27 cellular contexts compared by ENCODE assay signal in genomic region chr1:34070201-34070836, GRCh38.
"Had no signal": no experiment of that assay in that cellular context is flagged by ENCODE, and none has a peak within 500 bp of the region (broad histone marks: within the 10 kb centered on the region; RNA-seq: fewer than 3 reads in every experiment).

No MANE protein-coding gene starts in this region.

- H3K9me3 Mint-ChIP-seq: activated CD4-positive, alpha-beta memory T cell treated with anti-CD3 and anti-CD28 coated beads, Interleukin-2, amount 10 ng/mL, durations not matched to agents 7 days and 5 days; activated CD4-positive, alpha-beta T cell treated with anti-CD3 and anti-CD28 coated beads, Interleukin-2, amount 10 ng/mL, durations not matched to agents 7 days and 5 days; activated naive CD4-positive, alpha-beta T cell treated with anti-CD3 and anti-CD28 coated beads, Interleukin-2, amount 10 ng/mL, durations not matched to agents 7 days and 5 days; activated naive CD8-positive, alpha-beta T cell treated with anti-CD3 and anti-CD28 coated beads, Interleukin-2, amount 10 ng/mL, durations not matched to agents 7 days and 5 days; activated T-cell treated with anti-CD3 and anti-CD28 coated beads, Interleukin-2, amount 50 U/mL, for 24 hours; effector memory CD8-positive, alpha-beta T cell; natural killer cell treated with Interleukin-12 subunit alpha and Interleukin-12 subunit beta and Interleukin-15 and Interleukin-18, amount 100 ng/mL, for 72 hours; stimulated activated effector memory CD8-positive, alpha-beta T cell treated with anti-CD3 and anti-CD28 coated beads, Interleukin-12 subunit alpha, Interleukin-12 subunit beta, amount 100 ng/mL, for 72 hours; stimulated activated naive CD8-positive, alpha-beta T cell treated with anti-CD3 and anti-CD28 coated beads, Interleukin-15, Interleukin-2, amounts not matched to agents 100 ng/mL and 50 ng/mL, for 24 hours had no signal

- H3K27me3 ChIP-seq: brain microvascular endothelial cell, gastrocnemius medialis, hepatocyte, neutrophil, right lobe of liver had no signal

- H3K9me3 ChIP-seq: gastrocnemius medialis, mucosa of descending colon, neutrophil, right lobe of liver, tibial artery had no signal

- DNase-seq: activated CD4-positive, alpha-beta memory T cell treated with anti-CD3 and anti-CD28 coated beads, Interleukin-2, amount 10 ng/mL, durations not matched to agents 7 days and 5 days; activated CD4-positive, alpha-beta T cell treated with anti-CD3 and anti-CD28 coated beads for 1 hour; activated CD4-positive, alpha-beta T cell treated with anti-CD3 and anti-CD28 coated beads, Interleukin-2, amount 10 ng/mL, durations not matched to agents 7 days and 5 days; activated CD8-positive, alpha-beta memory T cell treated with anti-CD3 and anti-CD28 coated beads, Interleukin-2, amount 50 U/mL, for 48 hours; activated gamma-delta T cell; activated naive CD4-positive, alpha-beta T cell treated with anti-CD3 and anti-CD28 coated beads, Interleukin-2, amount 10 ng/mL, durations not matched to agents 7 days and 5 days; activated naive CD8-positive, alpha-beta T cell treated with anti-CD3 and anti-CD28 coated beads, Interleukin-2, amount 10 ng/mL, durations not matched to agents 7 days and 5 days; activated T-cell treated with anti-CD3 and anti-CD28 coated beads, Interleukin-2, amount 50 U/mL, for 24 hours; brain microvascular endothelial cell; cortex of kidney; effector memory CD8-positive, alpha-beta T cell; erythroblast; gastrocnemius medialis; kidney; left colon; mammary epithelial cell; mucosa of descending colon; right lobe of liver; stimulated activated CD4-positive, alpha-beta T cell treated with anti-CD3 and anti-CD28 coated beads, Interleukin-2, amount 100 ng/mL, for 48 hours; T-helper 2 cell; tibial artery had no signal

- H3K27ac Mint-ChIP-seq: activated CD4-positive, alpha-beta memory T cell treated with anti-CD3 and anti-CD28 coated beads, Interleukin-2, amount 10 ng/mL, durations not matched to agents 7 days and 5 days; activated CD4-positive, alpha-beta T cell treated with anti-CD3 and anti-CD28 coated beads, Interleukin-2, amount 10 ng/mL, durations not matched to agents 7 days and 5 days; activated naive CD4-positive, alpha-beta T cell treated with anti-CD3 and anti-CD28 coated beads, Interleukin-2, amount 10 ng/mL, durations not matched to agents 7 days and 5 days; activated naive CD8-positive, alpha-beta T cell treated with anti-CD3 and anti-CD28 coated beads, Interleukin-2, amount 10 ng/mL, durations not matched to agents 7 days and 5 days; activated T-cell treated with anti-CD3 and anti-CD28 coated beads, Interleukin-2, amount 50 U/mL, for 24 hours; effector memory CD8-positive, alpha-beta T cell; natural killer cell treated with Interleukin-12 subunit alpha and Interleukin-12 subunit beta and Interleukin-15 and Interleukin-18, amount 100 ng/mL, for 72 hours; progenitor cell of endocrine pancreas; stimulated activated effector memory CD8-positive, alpha-beta T cell treated with anti-CD3 and anti-CD28 coated beads, Interleukin-12 subunit alpha, Interleukin-12 subunit beta, amount 100 ng/mL, for 72 hours; stimulated activated naive CD8-positive, alpha-beta T cell treated with anti-CD3 and anti-CD28 coated beads, Interleukin-15, Interleukin-2, amounts not matched to agents 100 ng/mL and 50 ng/mL, for 24 hours had no signal

- H3K79me2 ChIP-seq: hepatocyte had no signal

- H3K4me3 ChIP-seq: gastrocnemius medialis, hepatocyte, mucosa of descending colon, right lobe of liver, tibial artery had no signal

- H3K36me3 Mint-ChIP-seq: activated naive CD4-positive, alpha-beta T cell treated with anti-CD3 and anti-CD28 coated beads, Interleukin-2, amount 10 ng/mL, durations not matched to agents 7 days and 5 days; activated naive CD8-positive, alpha-beta T cell treated with anti-CD3 and anti-CD28 coated beads, Interleukin-2, amount 10 ng/mL, durations not matched to agents 7 days and 5 days; natural killer cell treated with Interleukin-12 subunit alpha and Interleukin-12 subunit beta and Interleukin-15 and Interleukin-18, amount 100 ng/mL, for 72 hours; stimulated activated effector memory CD8-positive, alpha-beta T cell treated with anti-CD3 and anti-CD28 coated beads, Interleukin-12 subunit alpha, Interleukin-12 subunit beta, amount 100 ng/mL, for 72 hours had no signal

- H3K4me1 Mint-ChIP-seq: activated CD4-positive, alpha-beta memory T cell treated with anti-CD3 and anti-CD28 coated beads, Interleukin-2, amount 10 ng/mL, durations not matched to agents 7 days and 5 days; activated CD4-positive, alpha-beta T cell treated with anti-CD3 and anti-CD28 coated beads, Interleukin-2, amount 10 ng/mL, durations not matched to agents 7 days and 5 days; activated naive CD4-positive, alpha-beta T cell treated with anti-CD3 and anti-CD28 coated beads, Interleukin-2, amount 10 ng/mL, durations not matched to agents 7 days and 5 days; activated naive CD8-positive, alpha-beta T cell treated with anti-CD3 and anti-CD28 coated beads, Interleukin-2, amount 10 ng/mL, durations not matched to agents 7 days and 5 days; stimulated activated effector memory CD8-positive, alpha-beta T cell treated with anti-CD3 and anti-CD28 coated beads, Interleukin-12 subunit alpha, Interleukin-12 subunit beta, amount 100 ng/mL, for 72 hours had no signal

- H3K4me2 ChIP-seq: hepatocyte had no signal

- H3K36me3 ChIP-seq: brain microvascular endothelial cell, gastrocnemius medialis, neutrophil, right lobe of liver, tibial artery had no signal

- H3K4me3 Mint-ChIP-seq: activated CD4-positive, alpha-beta memory T cell treated with anti-CD3 and anti-CD28 coated beads, Interleukin-2, amount 10 ng/mL, durations not matched to agents 7 days and 5 days; activated CD4-positive, alpha-beta T cell treated with anti-CD3 and anti-CD28 coated beads, Interleukin-2, amount 10 ng/mL, durations not matched to agents 7 days and 5 days; activated naive CD4-positive, alpha-beta T cell treated with anti-CD3 and anti-CD28 coated beads, Interleukin-2, amount 10 ng/mL, durations not matched to agents 7 days and 5 days; activated naive CD8-positive, alpha-beta T cell treated with anti-CD3 and anti-CD28 coated beads, Interleukin-2, amount 10 ng/mL, durations not matched to agents 7 days and 5 days; activated T-cell treated with anti-CD3 and anti-CD28 coated beads, Interleukin-2, amount 50 U/mL, for 24 hours; effector memory CD8-positive, alpha-beta T cell; natural killer cell treated with Interleukin-12 subunit alpha and Interleukin-12 subunit beta and Interleukin-15 and Interleukin-18, amount 100 ng/mL, for 72 hours; stimulated activated effector memory CD8-positive, alpha-beta T cell treated with anti-CD3 and anti-CD28 coated beads, Interleukin-12 subunit alpha, Interleukin-12 subunit beta, amount 100 ng/mL, for 72 hours; stimulated activated naive CD8-positive, alpha-beta T cell treated with anti-CD3 and anti-CD28 coated beads, Interleukin-15, Interleukin-2, amounts not matched to agents 100 ng/mL and 50 ng/mL, for 24 hours had no signal

- H3K27me3 Mint-ChIP-seq: activated CD4-positive, alpha-beta memory T cell treated with anti-CD3 and anti-CD28 coated beads, Interleukin-2, amount 10 ng/mL, durations not matched to agents 7 days and 5 days; activated CD4-positive, alpha-beta T cell treated with anti-CD3 and anti-CD28 coated beads, Interleukin-2, amount 10 ng/mL, durations not matched to agents 7 days and 5 days; activated naive CD8-positive, alpha-beta T cell treated with anti-CD3 and anti-CD28 coated beads, Interleukin-2, amount 10 ng/mL, durations not matched to agents 7 days and 5 days had no signal

- H3K27ac ChIP-seq: brain microvascular endothelial cell, gastrocnemius medialis, hepatocyte, neutrophil, right lobe of liver, tibial artery had no signal

- ATAC-seq: effector memory CD8-positive, alpha-beta T cell; gastrocnemius medialis; left colon; mucosa of descending colon; natural killer cell treated with Interleukin-12 subunit alpha and Interleukin-12 subunit beta and Interleukin-15 and Interleukin-18, amount 100 ng/mL, for 72 hours; right lobe of liver; stimulated activated effector memory CD8-positive, alpha-beta T cell treated with anti-CD3 and anti-CD28 coated beads, Interleukin-12 subunit alpha, Interleukin-12 subunit beta, amount 100 ng/mL, for 72 hours had no signal

- H3K4me1 ChIP-seq: gastrocnemius medialis, right lobe of liver, tibial artery had no signal

- H2AFZ ChIP-seq: hepatocyte had no signal
